In the genomic region with DNA sequence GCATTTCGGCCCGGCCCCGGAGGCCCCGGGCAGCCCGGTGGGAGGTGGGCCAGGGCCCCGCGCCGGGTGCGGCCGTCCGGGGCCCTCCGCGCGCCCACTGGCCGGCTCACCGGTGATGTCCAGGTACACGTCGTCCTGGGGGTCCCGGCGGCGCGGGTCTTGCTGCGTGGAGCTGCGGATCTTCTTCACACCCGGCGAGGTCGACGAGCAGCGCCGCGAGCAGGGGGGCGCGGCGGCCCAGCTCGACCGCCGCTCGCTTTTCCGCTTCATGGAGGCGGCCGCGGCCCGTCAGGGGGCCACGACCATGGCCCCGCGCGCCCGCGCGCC, we compare ENCODE assay signal across 7 cellular contexts. TPM values are rescaled to one million over a fixed set of nuclear protein-coding genes. Genes with fewer than 3 reads are reported as not detected.
A peak's percentile ranks its signal among the peaks of the same experiment; 100 is the strongest.
DNase-seq lines count a peak whose midpoint lies in the region; ATAC-seq, FAIRE-seq and TF ChIP-seq lines count a peak whose summit lies in the region.

No MANE protein-coding gene starts in this region.

- peaks cover 8% of the 10 kb centered on the region for H3K4me1 ChIP-seq in body of pancreas
- peaks cover 0 to 4% of the 10 kb centered on the region in 2 donors for H3K4me1 ChIP-seq in kidney (ENCODE audit: control insufficient read depth in 1 of 2, insufficient read depth in 1 of 2, low read depth in 1 of 2, low read length in 2 of 2)

- intact Hi-C loops in body of pancreas (cut with DNase I): no loop called here
- intact Hi-C loops in kidney (cut with DNase I): no loop called here

- peak overlapping the region; percentile 43 to 87 (median 82) for H3K27ac ChIP-seq in body of pancreas
- no peak overlapping the region for H3K27ac ChIP-seq in kidney (ENCODE audit: low read depth in 2 of 2, low read length in 2 of 2)
- peak overlapping the region; percentile 95 for H3K27ac ChIP-seq in substantia nigra (ENCODE audit: low read depth, low read length, poor library complexity, severe bottlenecking)

- TF ChIP-seq CTCF in body of pancreas (IDR thresholded peaks at IDR 0.05) (no peak), kidney (IDR thresholded peaks at IDR 0.05; ENCODE audit: borderline replicate concordance, extremely low read depth, insufficient read depth) (no peak)

- ATAC-seq in HG02678 (IDR thresholded peaks at IDR 0.05; ENCODE audit: unreplicated experiment) (peak; percentile 16), body of pancreas (peak; percentile 19)

- H3K9ac ChIP-seq in kidney (ENCODE audit: low read length in 2 of 2): peak overlapping the region in 1 of 2 donors; percentile 48

- TF ChIP-seq POLR2A in body of pancreas (IDR thresholded peaks at IDR 0.05): no peak

- peak overlapping the region; percentile 32 to 55 for H3K4me3 ChIP-seq in body of pancreas
- H3K4me3 ChIP-seq in kidney (ENCODE audit: low read length in 2 of 2): peak overlapping the region in 1 of 2 donors; percentile 59

- 1% methylated on average over 34 of the region's 50 CpGs; no CpG with 5 or more reads in 1 of the 2 donors for WGBS in body of pancreas, 2 donors

- no peaks in the 10 kb centered on the region for H3K27me3 ChIP-seq in body of pancreas

- H3K36me3 ChIP-seq in body of pancreas (replicated peaks in 1 of 2; ENCODE audit: insufficient read depth in 1 of 2, low read depth in 2 of 2): no peaks in the 10 kb centered on the region
- H3K36me3 ChIP-seq in kidney (ENCODE audit: control insufficient read depth in 1 of 2, insufficient read depth in 2 of 2, low read length in 2 of 2): no peaks in the 10 kb centered on the region

- H3K9me3 ChIP-seq in body of pancreas (no peaks in the 10 kb centered on the region), kidney (ENCODE audit: control insufficient read depth in 1 of 2, low read length in 2 of 2) (no peaks in the 10 kb centered on the region)

- FAIRE-seq in kidney (lab: Jason Lieb, UNC): no peak

- DNase-seq in body of pancreas (peak in 3 of 4 donors; percentile 16 to 33 (median 17)), kidney (peak; percentile 73), substantia nigra (lab: John Stamatoyannopoulos, UW) (peak in 2 of 49 donors; percentile 38), DMS114 treated with DMSO at 0.1 percent for 48 hours (lab: John Stamatoyannopoulos, UW; ENCODE audit: unreplicated experiment) (no peak), NCI-H2171 (lab: John Stamatoyannopoulos, UW) (no peak), NCI-H1436 (lab: John Stamatoyannopoulos, UW) (no peak)

RNA-seq across cellular contexts. Expression of a gene that starts 0.6 kb away (rescaled TPM):
- 10 to 100 TPM; 10.9 to 16.1 TPM for total RNA-seq in body of pancreas
- total RNA-seq in kidney: 19.6 TPM
- polyA plus RNA-seq in kidney (ENCODE audit: insufficient read depth, low read depth, low replicate concordance): 9.1 TPM

RNA-seq across cellular contexts. Expression of a gene that starts 36.0 kb away (rescaled TPM):
- total RNA-seq in body of pancreas (1 to 10 TPM; 3.3 to 5.7 TPM), kidney (19.8 TPM)
- 6.4 TPM for polyA plus RNA-seq in kidney (ENCODE audit: insufficient read depth, low read depth, low replicate concordance)

Comparison
In these comparisons a context has a peak if more than half of its experiments do, and no peak if none do; other contexts are left out.
1. DNase-seq: peak in body of pancreas (3 of 4) and kidney (single experiment); none in DMS114 treated with DMSO at 0.1 percent for 48 hours (single experiment), NCI-H2171 (single experiment) and NCI-H1436 (single experiment).
2. H3K27ac ChIP-seq: peak in body of pancreas (4 of 4) and substantia nigra (single experiment); none in kidney (0 of 2).